31 cellular contexts compared by ENCODE assay signal in genomic region chr12:75818863-75819262, GRCh38.
A peak's percentile ranks its signal among the peaks of the same experiment; 100 is the strongest.
DNase-seq lines count a peak whose midpoint lies in the region; FAIRE-seq and TF ChIP-seq lines count a peak whose summit lies in the region.
"Had no signal": no experiment of that assay in that cellular context is flagged by ENCODE, and none has a peak within 500 bp of the region (broad histone marks: within the 10 kb centered on the region; RNA-seq: fewer than 3 reads in every experiment).

No MANE protein-coding gene starts in this region.

- H3K27ac ChIP-seq in ACC112 (ENCODE audit: low read depth, low read length) (peak overlapping the region; percentile 21), mesenchymal stem cell (ENCODE audit: low read length, poor library complexity, severe bottlenecking) (peak overlapping the region; percentile 74), kidney (ENCODE audit: low read depth in 2 of 2, low read length in 2 of 2) (no peak overlapping the region), tibial artery (no peak overlapping the region)
- H3K27ac ChIP-seq: adrenal gland, brain microvascular endothelial cell, parathyroid adenoma, right lobe of liver, thoracic aorta, uterus had no signal

- H3K36me3 ChIP-seq in ACC112 (ENCODE audit: insufficient read depth, low read length) = no peaks in the 10 kb centered on the region
- no peaks in the 10 kb centered on the region for H3K36me3 ChIP-seq in adipocyte (ENCODE audit: control insufficient read depth, insufficient read depth, low read length, severe bottlenecking)
- no peaks in the 10 kb centered on the region for H3K36me3 ChIP-seq in mesenchymal stem cell (ENCODE audit: control insufficient read depth in 1 of 2, insufficient read depth in 2 of 2, low read depth in 1 of 2, low read length in 2 of 2)
- no peaks in the 10 kb centered on the region for H3K36me3 ChIP-seq in kidney (ENCODE audit: control insufficient read depth in 1 of 2, insufficient read depth in 2 of 2, low read length in 2 of 2)
- no peaks in the 10 kb centered on the region for H3K36me3 ChIP-seq in tibial artery
- H3K36me3 ChIP-seq: adrenal gland, BE2C, brain microvascular endothelial cell, right lobe of liver, thoracic aorta, uterus had no signal

- no peak overlapping the region for H4K91ac ChIP-seq in mesenchymal stem cell (ENCODE audit: low read length)

- H3K79me1 ChIP-seq in mesenchymal stem cell (replicated peaks; ENCODE audit: low read length, poor library complexity, severe bottlenecking) = peaks cover 8% of the 10 kb centered on the region

- H3K4ac ChIP-seq in mesenchymal stem cell (ENCODE audit: low read depth in 1 of 2, low read length in 2 of 2) = no peak overlapping the region

- H3K4me1 ChIP-seq in ACC112 (ENCODE audit: control insufficient read depth, insufficient read depth, low read length, unreplicated experiment) (peaks cover 63% of the 10 kb centered on the region), adipocyte (ENCODE audit: control insufficient read depth, insufficient read depth, low read length) (peaks cover 51% of the 10 kb centered on the region), mesenchymal stem cell (ENCODE audit: control insufficient read depth, insufficient read depth, low read depth, low read length) (peaks cover 18% of the 10 kb centered on the region), kidney (ENCODE audit: control insufficient read depth in 1 of 2, insufficient read depth in 1 of 2, low read depth in 1 of 2, low read length in 2 of 2) (peaks cover 0 to 3% of the 10 kb centered on the region in 2 donors), tibial artery (peaks cover 0 to 21% (median 5%) of the 10 kb centered on the region in 4 donors)
- H3K4me1 ChIP-seq: right lobe of liver, uterus had no signal

- H2BK5ac ChIP-seq in mesenchymal stem cell (ENCODE audit: low read depth, low read length, poor library complexity, severe bottlenecking) = no peak overlapping the region

- H3K9me3 ChIP-seq in adipocyte (ENCODE audit: control insufficient read depth, low read length) = no peaks in the 10 kb centered on the region
- no peaks in the 10 kb centered on the region for H3K9me3 ChIP-seq in mesenchymal stem cell (ENCODE audit: control insufficient read depth, low read length)
- H3K9me3 ChIP-seq in kidney (ENCODE audit: control insufficient read depth in 1 of 2, low read length in 2 of 2) = no peaks in the 10 kb centered on the region
- H3K9me3 ChIP-seq in tibial artery = no peaks in the 10 kb centered on the region
- H3K9me3 ChIP-seq: adrenal gland, BE2C, right lobe of liver, thoracic aorta, uterus had no signal

- H3K27me3 ChIP-seq in ACC112 (ENCODE audit: insufficient read depth, low read length) = no peaks in the 10 kb centered on the region
- no peaks in the 10 kb centered on the region for H3K27me3 ChIP-seq in adipocyte (replicated peaks; ENCODE audit: control insufficient read depth, insufficient read depth, low read length)
- H3K27me3 ChIP-seq in mesenchymal stem cell (ENCODE audit: control insufficient read depth in 1 of 2, insufficient read depth in 1 of 2, low read length in 2 of 2) = no peaks in the 10 kb centered on the region
- no peaks in the 10 kb centered on the region for H3K27me3 ChIP-seq in tibial artery
- H3K27me3 ChIP-seq: adrenal gland, BE2C, brain microvascular endothelial cell, right lobe of liver, uterus had no signal

- intact Hi-C loops in kidney (cut with DNase I) = no loop called here
- intact Hi-C loops in tibial artery (cut with DNase I; ENCODE audit: low total_unique reads) = no loop called here

- no peak for FAIRE-seq in kidney (lab: Jason Lieb, UNC)
- FAIRE-seq: A204.1, endothelial cell of umbilical vein, HepG2, TTC549 had no signal

- DNase-seq in HCEC 1CT (peak; percentile 57), adipocyte (ENCODE audit: low read depth) (peak; percentile 30), mesenchymal stem cell (no peak), T-helper 9 cell (no peak), SHP77 (lab: John Stamatoyannopoulos, UW) (no peak), kidney (no peak), tibial artery (no peak)
- DNase-seq: activated CD4-positive, alpha-beta T cell treated with anti-CD3 and anti-CD28 coated beads, Interleukin-2, amount 50 U/mL, for 48 hours; activated naive CD4-positive, alpha-beta T cell treated with Interleukin-2 at 50 U/mL for 16 hours; adrenal gland; BE2C; brain microvascular endothelial cell; H9; hypothalamus; Kasumi-1; NCI-H1048; NCI-H446; NCI-H774; right lobe of liver; RPMI8226; stimulated activated CD8-positive, alpha-beta memory T cell treated with anti-CD3 and anti-CD28 coated beads, Interleukin-4, amount 100 ng/mL, for 48 hours; stimulated activated naive CD8-positive, alpha-beta T cell treated with anti-CD3 and anti-CD28 coated beads, Interleukin-15, amount 100 ng/mL, for 72 hours; T-helper 1 cell; uterus had no signal

- H2BK15ac ChIP-seq in mesenchymal stem cell (ENCODE audit: low read depth, poor library complexity, severe bottlenecking) = no peak overlapping the region

- H2BK120ac ChIP-seq in mesenchymal stem cell (ENCODE audit: low read depth, low read length) = no peak overlapping the region

- no peaks in the 10 kb centered on the region for H3K79me2 ChIP-seq in ACC112 (ENCODE audit: control insufficient read depth, insufficient read depth, low read length, unreplicated experiment)
- H3K79me2 ChIP-seq: parathyroid adenoma had no signal

- H2BK12ac ChIP-seq in mesenchymal stem cell (ENCODE audit: low read length in 2 of 2) = no peak overlapping the region

- no peak overlapping the region for H3K4me3 ChIP-seq in ACC112 (ENCODE audit: low read depth, low read length)
- no peak overlapping the region for H3K4me3 ChIP-seq in adipocyte (ENCODE audit: low read length)
- H3K4me3 ChIP-seq in mesenchymal stem cell (ENCODE audit: insufficient read depth in 1 of 2, low read depth in 1 of 2, low read length in 2 of 2) = no peak overlapping the region
- no peak overlapping the region for H3K4me3 ChIP-seq in kidney (ENCODE audit: low read length in 2 of 2)
- H3K4me3 ChIP-seq in tibial artery = no peak overlapping the region
- H3K4me3 ChIP-seq: adrenal gland, right lobe of liver, thoracic aorta, uterus had no signal

- H3K23ac ChIP-seq in mesenchymal stem cell (ENCODE audit: low read length in 2 of 2) = no peak overlapping the region

- H2AFZ ChIP-seq in ACC112 (ENCODE audit: low read length, unreplicated experiment) (no peak overlapping the region), mesenchymal stem cell (ENCODE audit: low read depth, low read length) (no peak overlapping the region)
- H2AFZ ChIP-seq: parathyroid adenoma had no signal

- H3K9ac ChIP-seq in adipocyte (ENCODE audit: low read length) (no peak overlapping the region), mesenchymal stem cell (ENCODE audit: low read length) (peak overlapping the region; percentile 72), kidney (ENCODE audit: low read length in 2 of 2) (no peak overlapping the region)
- H3K9ac ChIP-seq: parathyroid adenoma had no signal

- no peak overlapping the region for H3K18ac ChIP-seq in mesenchymal stem cell (ENCODE audit: low read depth in 1 of 2, low read length in 2 of 2)

- TF ChIP-seq CTCF in kidney (IDR thresholded peaks at IDR 0.05; ENCODE audit: borderline replicate concordance, extremely low read depth, insufficient read depth) (no peak), tibial artery (IDR thresholded peaks at IDR 0.05) (no peak)

- no peak overlapping the region for H3K4me2 ChIP-seq in mesenchymal stem cell (ENCODE audit: low read length, poor library complexity, severe bottlenecking)

- no peak overlapping the region for H3K14ac ChIP-seq in mesenchymal stem cell (ENCODE audit: low read length in 2 of 2)

- H2AK5ac ChIP-seq in mesenchymal stem cell (ENCODE audit: low read length, severe bottlenecking) = no peak overlapping the region

- H4K8ac ChIP-seq in mesenchymal stem cell (ENCODE audit: low read length) = no peak overlapping the region

Comparison
In these comparisons a context has a peak if more than half of its experiments do, and no peak if none do; other contexts are left out.
1. H3K27ac ChIP-seq: peak in ACC112 (single experiment) and mesenchymal stem cell (single experiment); none in kidney (0 of 2) and tibial artery (0 of 2).
2. DNase-seq: peak in HCEC 1CT (single experiment) and adipocyte (single experiment); none in mesenchymal stem cell (single experiment), T-helper 9 cell (single experiment), SHP77 (0 of 2), kidney (single experiment) and tibial artery (0 of 2).